1 cellular context compared by ENCODE assay signal in genomic region chr14:72742682-72743195, GRCh38.
TF ChIP-seq lines count a peak whose summit lies in the region.

No MANE protein-coding gene starts in this region.

TF ChIP-seq in K562, 482 proteins besides CTCF, POLR2A, EP300 and RAD21 (continued from another document):
- no peak for TF ChIP-seq FOXO4 (CRISPR knock-in tag; IDR thresholded peaks at IDR 0.05)
- TF ChIP-seq LEF1 (IDR thresholded peaks at IDR 0.05), result no peak
- TF ChIP-seq SMARCA5 (IDR thresholded peaks at IDR 0.05), result no peak
- TF ChIP-seq NR3C1 (CRISPR knock-in tag; IDR thresholded peaks at IDR 0.05), result no peak
- no peak for TF ChIP-seq KLF6 (CRISPR knock-in tag; IDR thresholded peaks at IDR 0.05; ENCODE audit: borderline replicate concordance)
- no peak for TF ChIP-seq BCL6 (CRISPR knock-in tag; IDR thresholded peaks at IDR 0.05)
- no peak for TF ChIP-seq ADNP (tag; IDR thresholded peaks at IDR 0.05)
- TF ChIP-seq PATZ1 (CRISPR knock-in tag; IDR thresholded peaks at IDR 0.05; ENCODE audit: borderline replicate concordance), result no peak
- TF ChIP-seq BRF2 (IDR thresholded peaks at IDR 0.05; ENCODE audit: borderline replicate concordance, insufficient read depth, insufficient read length), result no peak
- TF ChIP-seq E2F3 (CRISPR knock-in tag; IDR thresholded peaks at IDR 0.05), result no peak
- TF ChIP-seq NELFE (IDR thresholded peaks at IDR 0.05; ENCODE audit: insufficient read depth, insufficient read length), result no peak
- no peak for TF ChIP-seq CUX1 (CRISPR knock-in tag; IDR thresholded peaks at IDR 0.05)
